Comparison of ENCODE assay signal across 27 cellular contexts in genomic region chr17:50892101-50892776, GRCh38. TPM values are rescaled to one million over a fixed set of nuclear protein-coding genes. Genes with fewer than 3 reads are reported as not detected.
A peak's percentile ranks its signal among the peaks of the same experiment; 100 is the strongest.
DNase-seq lines count a peak whose midpoint lies in the region; FAIRE-seq and TF ChIP-seq lines count a peak whose summit lies in the region.
"Had no signal": no experiment of that assay in that cellular context is flagged by ENCODE, and none has a peak within 500 bp of the region (broad histone marks: within the 10 kb centered on the region; RNA-seq: fewer than 3 reads in every experiment).

No MANE protein-coding gene starts in this region.

- POLR2A ChIA-PET in MCF 10A (lab: Yijun Ruan, JAX): interaction anchor here (1.1 to 7.9 kb wide), 10 partner anchors 9 to 42 kb away, joined by 3 to 99 read pairs (median 9); partner anchors contain the start of gene TOB1

- peaks cover 29% of the 10 kb centered on the region for H3K4me1 Mint-ChIP-seq in MCF 10A (ENCODE audit: insufficient read depth, unreplicated experiment)
- peaks cover 15% of the 10 kb centered on the region for H3K4me1 Mint-ChIP-seq in astrocyte (ENCODE audit: low read depth, unreplicated experiment)

- H3K27me3 Mint-ChIP-seq in MCF 10A (ENCODE audit: insufficient read depth, unreplicated experiment) (no peaks in the 10 kb centered on the region), astrocyte (ENCODE audit: low read depth, unreplicated experiment) (peaks cover 4% of the 10 kb centered on the region)
- H3K27me3 Mint-ChIP-seq: T-helper 17 cell had no signal

- H3K9me3 Mint-ChIP-seq in MCF 10A (ENCODE audit: unreplicated experiment): no peaks in the 10 kb centered on the region
- H3K9me3 Mint-ChIP-seq in astrocyte (ENCODE audit: unreplicated experiment): no peaks in the 10 kb centered on the region
- H3K9me3 Mint-ChIP-seq: dendritic cell treated with granulocyte-macrophage colony-stimulating factor and Interleukin-4, amounts not matched to agents 40 ng/mL and 50 ng/mL, for 4 days had no signal

- H3K4me3 Mint-ChIP-seq in MCF 10A (ENCODE audit: unreplicated experiment): no peak overlapping the region
- H3K4me3 Mint-ChIP-seq in astrocyte (ENCODE audit: unreplicated experiment): no peak overlapping the region
- H3K4me3 Mint-ChIP-seq: dendritic cell treated with granulocyte-macrophage colony-stimulating factor and Interleukin-4, amounts not matched to agents 40 ng/mL and 50 ng/mL, for 4 days; T-helper 17 cell had no signal

- H3K36me3 Mint-ChIP-seq in MCF 10A (ENCODE audit: insufficient read depth, unreplicated experiment) (no peaks in the 10 kb centered on the region), astrocyte (ENCODE audit: low read depth, unreplicated experiment) (no peaks in the 10 kb centered on the region)

- CTCF ChIA-PET in MCF 10A (lab: Yijun Ruan, JAX): interaction anchor here (0.8 to 1.5 kb wide), 5 partner anchors 26 to 82 kb away, joined by 3 to 8 read pairs (median 5); partner anchors contain the start of gene TOB1

- H4K20me1 ChIP-seq in astrocyte (ENCODE audit: insufficient read depth, low read length): no peaks in the 10 kb centered on the region

- intact Hi-C loops in breast epithelium (cut with DNase I; ENCODE audit: low total_unique reads) (no loop called here), MCF 10A (cut with micrococcal nuclease) (no loop called here)

- BruUV-seq in MCF 10A (replicated peaks; lab: Mats Ljungman, UMichigan): no TSS peak

- H3K36me3 ChIP-seq in breast epithelium (no peaks in the 10 kb centered on the region), astrocyte (ENCODE audit: insufficient read depth, low read length) (no peaks in the 10 kb centered on the region)

- H3K79me2 ChIP-seq in astrocyte (ENCODE audit: insufficient read depth, low read length): no peaks in the 10 kb centered on the region

- peak overlapping the region; percentile 64 to 95 for H3K27ac ChIP-seq in breast epithelium
- H3K27ac ChIP-seq in astrocyte (ENCODE audit: low read depth, low read length): no peak overlapping the region
- H3K27ac ChIP-seq: C4-2B had no signal

- no peak for TF ChIP-seq CTCF in breast epithelium (IDR thresholded peaks at IDR 0.05)
- TF ChIP-seq CTCF in MCF 10A (IDR thresholded peaks at IDR 0.05; ENCODE audit: unreplicated experiment): no peak
- TF ChIP-seq CTCF in astrocyte (IDR thresholded peaks at IDR 0.05; ENCODE audit: insufficient read depth, low read depth, low read length): no peak

- no peaks in the 10 kb centered on the region for H3K4me1 ChIP-seq in breast epithelium
- H3K4me1 ChIP-seq in astrocyte (ENCODE audit: insufficient read depth, low read length): peaks cover 14% of the 10 kb centered on the region

- H3K4me3 ChIP-seq in breast epithelium (peak overlapping the region in 2 of 3 donors; percentile 17 to 38), astrocyte (ENCODE audit: insufficient read depth, low read depth, low read length) (no peak overlapping the region)
- H3K4me3 ChIP-seq: lung had no signal

- H3K4me2 ChIP-seq in astrocyte (ENCODE audit: low read length): no peak overlapping the region

- H3K27me3 ChIP-seq in breast epithelium (no peaks in the 10 kb centered on the region), astrocyte (ENCODE audit: insufficient read depth, low read length) (no peaks in the 10 kb centered on the region)

- no peak for FAIRE-seq in astrocyte (lab: Jason Lieb, UNC)
- FAIRE-seq: bronchial epithelial cell, GM12892, urothelium cell line had no signal

- H3K9me3 ChIP-seq in breast epithelium: no peaks in the 10 kb centered on the region
- H3K9me3 ChIP-seq in astrocyte (ENCODE audit: insufficient read depth, low read depth, low read length): no peaks in the 10 kb centered on the region

- H3K27ac Mint-ChIP-seq in MCF 10A (ENCODE audit: low read depth, unreplicated experiment): no peak overlapping the region
- H3K27ac Mint-ChIP-seq in astrocyte (ENCODE audit: unreplicated experiment): no peak overlapping the region
- H3K27ac Mint-ChIP-seq: dendritic cell treated with granulocyte-macrophage colony-stimulating factor and Interleukin-4, amounts not matched to agents 40 ng/mL and 50 ng/mL, for 4 days; T-helper 17 cell had no signal

- DNase-seq in breast epithelium (ENCODE audit: low spot score in 2 of 2): no peak
- DNase-seq in MCF 10A (ENCODE audit: unreplicated experiment): no peak
- peak; percentile 31 for DNase-seq in astrocyte (ENCODE audit: low read depth)
- peak; percentile 26 for DNase-seq in kidney tubule cell (ENCODE audit: low spot score)
- no peak for DNase-seq in AG20443 (ENCODE audit: low spot score)
- DNase-seq in iPS-NIHi7 (ENCODE audit: extremely low spot score): no peak
- no peak for DNase-seq in D341Med (ENCODE audit: low spot score)
- no peak for DNase-seq in NCI-H2227 treated with DMSO at 0.1 percent for 48 hours (lab: John Stamatoyannopoulos, UW)
- DNase-seq: activated gamma-delta T cell; DMS79 treated with DMSO at 0.1 percent for 48 hours; H7; islet precursor cell; NCI-H1105 treated with DMSO at 0.1 percent for 48 hours; NCI-H2107; NCI-H774; OCI-M1; stimulated activated CD8-positive, alpha-beta memory T cell treated with anti-CD3 and anti-CD28 coated beads, Interleukin-4, amount 100 ng/mL, for 48 hours; T-helper 17 cell had no signal

- no peak overlapping the region for H3K9ac ChIP-seq in astrocyte (ENCODE audit: low read length)

- H2AFZ ChIP-seq in astrocyte (ENCODE audit: low read depth, low read length): no peak overlapping the region

- no peak for TF ChIP-seq POLR2A in breast epithelium (IDR thresholded peaks at IDR 0.05)

RNA-seq across cellular contexts. Expression of gene TOB1, which starts 26.1 kb away (rescaled TPM):
- 100 to 1,000 TPM in 1 of 3 donors, 10 to 100 TPM in 2; 12.6 to 145 (median 54.1) TPM for total RNA-seq in breast epithelium
- total RNA-seq in MCF 10A (2022): 53.1 and 66.0 TPM in 2 replicates
- 59.1 and 71.6 TPM in 2 replicates for total RNA-seq in astrocyte

RNA-seq across cellular contexts. Expression of gene WFIKKN2, which starts 56.9 kb away (rescaled TPM):
- total RNA-seq in breast epithelium (not detected), MCF 10A (2022) (not detected in 2 replicates), astrocyte (0.07 TPM in 1 of 2 replicates, not detected in the other)
- total RNA-seq: bronchial epithelial cell, endothelial cell of umbilical vein, H7, HT1080, LHCN-M2, T-helper 17 cell had no signal

Comparison
In these comparisons a context has a peak if more than half of its experiments do, and no peak if none do; other contexts are left out.
1. DNase-seq: peak in astrocyte (single experiment) and kidney tubule cell (single experiment); none in breast epithelium (0 of 2), MCF 10A (single experiment), AG20443 (single experiment), iPS-NIHi7 (single experiment), D341Med (single experiment) and NCI-H2227 treated with DMSO at 0.1 percent for 48 hours (single experiment).